8 cellular contexts compared by ENCODE assay signal in genomic region chr14:21510735-21511657, GRCh38. TPM values are rescaled to one million over a fixed set of nuclear protein-coding genes. Genes with fewer than 3 reads are reported as not detected.
DNase-seq lines count a peak whose midpoint lies in the region; ATAC-seq, FAIRE-seq and TF ChIP-seq lines count a peak whose summit lies in the region.

Gene METTL3 (minus strand): TSS chr14:21511340. CDS start chr14:21511223, 117 bp downstream.

- H3K9me3 ChIP-seq in keratinocyte (ENCODE audit: control insufficient read depth, low read depth, low read length) = no peaks in the 10 kb centered on the region

- peaks cover 4 to 8% of the 10 kb centered on the region in 2 experiments for H3K36me3 ChIP-seq in keratinocyte (ENCODE audit: control insufficient read depth in 2 of 2, extremely low read depth in 1 of 2, insufficient read depth in 2 of 2, low read length in 2 of 2)

- H2AFZ ChIP-seq in keratinocyte (ENCODE audit: control insufficient read depth, low read length) = peak within 1 kb of the TSS; percentile 90

- no peaks in the 10 kb centered on the region for H3K27me3 ChIP-seq in keratinocyte (ENCODE audit: control insufficient read depth, extremely low read depth, insufficient read depth, low read length)

- peak; percentile 97 for ATAC-seq in HG03432 (IDR thresholded peaks at IDR 0.05; ENCODE audit: unreplicated experiment)

- FAIRE-seq in keratinocyte (lab: Jason Lieb, UNC) = peak; percentile 41

- peak within 1 kb of the TSS; percentile 85 for H3K27ac ChIP-seq in keratinocyte (ENCODE audit: control insufficient read depth, insufficient read depth, low read length)

- peak within 1 kb of the TSS; percentile 94 to 97 (median 97) for H3K4me3 ChIP-seq in keratinocyte (ENCODE audit: control insufficient read depth in 2 of 3, extremely low read depth in 1 of 3, insufficient read depth in 2 of 3, low read depth in 1 of 3, low read length in 3 of 3)

- TF ChIP-seq POLR2A in GM19099 (IDR thresholded peaks at IDR 0.05; ENCODE audit: extremely low read depth, insufficient read length, low read depth) = peak; percentile 77

- DNase-seq in AG20443 (ENCODE audit: low spot score) (peak; percentile 96), NCI-H510A (lab: John Stamatoyannopoulos, UW) (peak; percentile 96), cerebellum (ENCODE audit: low spot score) (peak; percentile 96), keratinocyte (ENCODE audit: low read depth, low spot score) (peak; percentile 89)
- peak; percentile 87 for DNase-seq in activated CD4-positive, alpha-beta T cell treated with anti-CD3 and anti-CD28 coated beads for 1 hour
- peak; percentile 80 to 82 for DNase-seq in stimulated activated CD4-positive, alpha-beta T cell treated with anti-CD3 and anti-CD28 coated beads, Interleukin-15, amount 100 ng/mL, for 1 hour (ENCODE audit: low read depth in 1 of 2, low spot score in 1 of 2)

- TF ChIP-seq CTCF in keratinocyte (optimal IDR thresholded peaks at IDR 0.05 in 1 of 3, IDR thresholded peaks at IDR 0.05 in 1 of 3, conservative IDR thresholded peaks at IDR 0.05 in 1 of 3; ENCODE audit: extremely low read depth in 1 of 3, insufficient read depth in 2 of 3, low read length in 3 of 3) = no peak

- peak within 1 kb of the TSS; percentile 91 for H3K9ac ChIP-seq in keratinocyte (ENCODE audit: control insufficient read depth, extremely low read depth, insufficient read depth, low read length)

- H3K79me2 ChIP-seq in keratinocyte (ENCODE audit: control insufficient read depth, insufficient read depth, low read length) = peaks cover 47% of the 10 kb centered on the region

- peaks cover 11% of the 10 kb centered on the region for H3K4me1 ChIP-seq in keratinocyte (ENCODE audit: control insufficient read depth, extremely low read depth, insufficient read depth, low read length)

- H3K9me1 ChIP-seq in keratinocyte (ENCODE audit: control insufficient read depth, extremely low read depth, insufficient read depth, low read length) = no peaks in the 10 kb centered on the region

- H4K20me1 ChIP-seq in keratinocyte (ENCODE audit: control insufficient read depth, extremely low read depth, insufficient read depth, low read length) = no peaks in the 10 kb centered on the region

- dilution Hi-C loops in keratinocyte (cut with MboI; ENCODE audit: extremely low pct_ligation_motif_present, low sequenced_read_pairs) = loop anchor here (5.0 kb wide), 1 partner anchor 46 kb away; no protein-coding TSS in a partner anchor

- peak within 1 kb of the TSS; percentile 85 for H3K4me2 ChIP-seq in keratinocyte (ENCODE audit: control insufficient read depth, extremely low read depth, insufficient read depth, low read depth, low read length)

RNA-seq across cellular contexts. Expression of gene METTL3, which starts in this region (rescaled TPM):
- total RNA-seq in cerebellum = 77.7 TPM
- polyA plus RNA-seq in keratinocyte = 66.5 to 99.7 TPM (median 96.0 TPM) in 3 replicates
- polyA plus RNA-seq in keratinocyte (2011; ENCODE audit: low read depth) = 29.0 TPM
- 36.0 and 50.9 TPM in 2 replicates for polyA plus RNA-seq in keratinocyte (2011; cell fraction: cytosol; rRNA removed)
- 318 and 323 TPM in 2 replicates for polyA plus RNA-seq in keratinocyte (2011; cell fraction: nucleus; rRNA removed)
- polyA plus RNA-seq in keratinocyte (2012; ENCODE audit: low replicate concordance) = 32.2 and 37.4 TPM in 2 replicates
- 68.6 to 78.2 TPM (median 74.2 TPM) in 3 replicates for polyA minus RNA-seq in keratinocyte
- polyA minus RNA-seq in keratinocyte (2011; cell fraction: cytosol; rRNA and poly(A)+ RNA removed) = 33.8 TPM
- 33.7 and 50.9 TPM in 2 replicates for polyA minus RNA-seq in keratinocyte (2011; cell fraction: nucleus; rRNA and poly(A)+ RNA removed)

Comparison
In these comparisons a context has a peak if more than half of its experiments do, and no peak if none do; other contexts are left out.
1. Peak in every context shown above with its lines: DNase-seq, ATAC-seq, H3K4me3 ChIP-seq and H3K27ac ChIP-seq.